In genomic region chr4:158032733-158033415, GRCh38 we compare ENCODE assay signal across 18 cellular contexts.
DNase-seq lines count a peak whose midpoint lies in the region; ATAC-seq and TF ChIP-seq lines count a peak whose summit lies in the region.
"Had no signal": no experiment of that assay in that cellular context is flagged by ENCODE, and none has a peak within 500 bp of the region (broad histone marks: within the 10 kb centered on the region; RNA-seq: fewer than 3 reads in every experiment).

No MANE protein-coding gene starts in this region.

- no peaks in the 10 kb centered on the region for H3K27me3 Mint-ChIP-seq in osteocyte (ENCODE audit: unreplicated experiment)
- H3K27me3 Mint-ChIP-seq: activated naive CD8-positive, alpha-beta T cell treated with anti-CD3 and anti-CD28 coated beads for 36 hours; stimulated activated naive CD8-positive, alpha-beta T cell treated with anti-CD3 and anti-CD28 coated beads, Interleukin-15, amount 100 ng/mL, for 72 hours had no signal

- H3K4me1 Mint-ChIP-seq in osteocyte (ENCODE audit: unreplicated experiment), result peaks cover 15% of the 10 kb centered on the region
- H3K4me1 Mint-ChIP-seq: activated naive CD8-positive, alpha-beta T cell treated with anti-CD3 and anti-CD28 coated beads for 36 hours; brain; stimulated activated naive CD8-positive, alpha-beta T cell treated with anti-CD3 and anti-CD28 coated beads, Interleukin-15, amount 100 ng/mL, for 72 hours had no signal

- intact Hi-C loops in Right ventricle myocardium inferior (cut with DNase I), result no loop called here
- intact Hi-C loops in uterus (cut with DNase I; ENCODE audit: low total_unique reads), result no loop called here
- intact Hi-C loops in gastrocnemius medialis (cut with DNase I; ENCODE audit: low total_unique reads), result no loop called here

- H3K36me3 Mint-ChIP-seq in osteocyte (ENCODE audit: unreplicated experiment), result peaks cover 8% of the 10 kb centered on the region
- H3K36me3 Mint-ChIP-seq: activated naive CD8-positive, alpha-beta T cell treated with anti-CD3 and anti-CD28 coated beads for 36 hours; brain had no signal

- no peak for DNase-seq in right atrium auricular region (ENCODE audit: low spot score)
- DNase-seq in Right ventricle myocardium inferior (ENCODE audit: missing footprints), result no peak
- no peak for DNase-seq in epithelial cell of proximal tubule (ENCODE audit: low read depth)
- no peak for DNase-seq in osteocyte (ENCODE audit: extremely low spot score, unreplicated experiment)
- DNase-seq in uterus, result no peak
- DNase-seq in GM19238 (ENCODE audit: insufficient read length, low spot score), result no peak
- no peak for DNase-seq in SHP77 treated with DMSO at 0.1 percent for 48 hours (lab: John Stamatoyannopoulos, UW)
- DNase-seq in gastrocnemius medialis, result no peak
- DNase-seq: activated CD4-positive, alpha-beta T cell treated with anti-CD3 and anti-CD28 coated beads for 48 hours; activated naive CD8-positive, alpha-beta T cell treated with anti-CD3 and anti-CD28 coated beads for 36 hours; EL; hypothalamus; NCI-H510A treated with DMSO at 0.1 percent for 48 hours; stimulated activated CD4-positive, alpha-beta T cell treated with anti-CD3 and anti-CD28 coated beads, Interleukin-2, amount 100 ng/mL, for 48 hours; stimulated activated naive CD8-positive, alpha-beta T cell treated with anti-CD3 and anti-CD28 coated beads, Interleukin-15, amount 100 ng/mL, for 72 hours had no signal

- H3K27ac Mint-ChIP-seq in osteocyte (ENCODE audit: unreplicated experiment), result peak overlapping the region; percentile 28
- H3K27ac Mint-ChIP-seq: activated naive CD8-positive, alpha-beta T cell treated with anti-CD3 and anti-CD28 coated beads for 36 hours; stimulated activated naive CD8-positive, alpha-beta T cell treated with anti-CD3 and anti-CD28 coated beads, Interleukin-15, amount 100 ng/mL, for 72 hours had no signal

- peaks cover 0 to 6% of the 10 kb centered on the region in 2 donors for H3K4me1 ChIP-seq in right atrium auricular region
- H3K4me1 ChIP-seq in uterus, result peaks cover 0 to 6% of the 10 kb centered on the region in 2 donors
- peaks cover 0 to 5% of the 10 kb centered on the region in 2 donors for H3K4me1 ChIP-seq in gastrocnemius medialis
- H3K4me1 ChIP-seq: BLaER1 had no signal

- no peak for ATAC-seq in Right ventricle myocardium inferior
- ATAC-seq in gastrocnemius medialis, result no peak
- ATAC-seq: stimulated activated naive CD8-positive, alpha-beta T cell treated with anti-CD3 and anti-CD28 coated beads, Interleukin-15, amount 100 ng/mL, for 72 hours had no signal

- no peak overlapping the region for H3K4me3 Mint-ChIP-seq in osteocyte (ENCODE audit: unreplicated experiment)
- H3K4me3 Mint-ChIP-seq: activated naive CD8-positive, alpha-beta T cell treated with anti-CD3 and anti-CD28 coated beads for 36 hours; brain; stimulated activated naive CD8-positive, alpha-beta T cell treated with anti-CD3 and anti-CD28 coated beads, Interleukin-15, amount 100 ng/mL, for 72 hours had no signal

- in situ Hi-C loops in gastrocnemius medialis (cut with MboI; ENCODE audit: low sequenced_read_pairs in 4 of 4), result no loop called here

- no peak overlapping the region for H3K4me3 ChIP-seq in right atrium auricular region
- H3K4me3 ChIP-seq in epithelial cell of proximal tubule (ENCODE audit: low read depth, low read length), result peak overlapping the region; percentile 36
- no peak overlapping the region for H3K4me3 ChIP-seq in uterus
- no peak overlapping the region for H3K4me3 ChIP-seq in gastrocnemius medialis
- H3K4me3 ChIP-seq: BLaER1, lung had no signal

- H3K27me3 ChIP-seq in right atrium auricular region (no peaks in the 10 kb centered on the region), uterus (no peaks in the 10 kb centered on the region), gastrocnemius medialis (no peaks in the 10 kb centered on the region)
- H3K27me3 ChIP-seq: BLaER1 had no signal

- no peak for TF ChIP-seq POLR2A in uterus (IDR thresholded peaks at IDR 0.05)
- no peak for TF ChIP-seq POLR2A in gastrocnemius medialis (IDR thresholded peaks at IDR 0.05)

- H3K27ac ChIP-seq in right atrium auricular region (peak overlapping the region; percentile 12 to 66), uterus (peak overlapping the region; percentile 68 to 70), gastrocnemius medialis (peak overlapping the region in 1 of 4 donors; percentile 14)
- H3K27ac ChIP-seq: BLaER1 had no signal

- peaks cover 23% of the 10 kb centered on the region for H3K9me3 Mint-ChIP-seq in osteocyte (ENCODE audit: unreplicated experiment)

- TF ChIP-seq CTCF in right atrium auricular region (IDR thresholded peaks at IDR 0.05) (no peak), epithelial cell of proximal tubule (conservative IDR thresholded peaks at IDR 0.05; ENCODE audit: low read depth, low read length) (no peak), osteocyte (IDR thresholded peaks at IDR 0.05) (no peak), uterus (IDR thresholded peaks at IDR 0.05) (no peak), gastrocnemius medialis (IDR thresholded peaks at IDR 0.05 in 4 of 5, conservative IDR thresholded peaks at IDR 0.05 in 1 of 5) (no peak)

- H3K9me3 ChIP-seq in right atrium auricular region (peaks cover 2 to 12% of the 10 kb centered on the region in 2 donors), uterus (no peaks in the 10 kb centered on the region), gastrocnemius medialis (no peaks in the 10 kb centered on the region)

- no peaks in the 10 kb centered on the region for H3K36me3 ChIP-seq in right atrium auricular region
- H3K36me3 ChIP-seq in uterus, result no peaks in the 10 kb centered on the region
- no peaks in the 10 kb centered on the region for H3K36me3 ChIP-seq in gastrocnemius medialis
- H3K36me3 ChIP-seq: BLaER1 had no signal
